Comparison of ENCODE assay signal across 8 cellular contexts in the genomic region with DNA sequence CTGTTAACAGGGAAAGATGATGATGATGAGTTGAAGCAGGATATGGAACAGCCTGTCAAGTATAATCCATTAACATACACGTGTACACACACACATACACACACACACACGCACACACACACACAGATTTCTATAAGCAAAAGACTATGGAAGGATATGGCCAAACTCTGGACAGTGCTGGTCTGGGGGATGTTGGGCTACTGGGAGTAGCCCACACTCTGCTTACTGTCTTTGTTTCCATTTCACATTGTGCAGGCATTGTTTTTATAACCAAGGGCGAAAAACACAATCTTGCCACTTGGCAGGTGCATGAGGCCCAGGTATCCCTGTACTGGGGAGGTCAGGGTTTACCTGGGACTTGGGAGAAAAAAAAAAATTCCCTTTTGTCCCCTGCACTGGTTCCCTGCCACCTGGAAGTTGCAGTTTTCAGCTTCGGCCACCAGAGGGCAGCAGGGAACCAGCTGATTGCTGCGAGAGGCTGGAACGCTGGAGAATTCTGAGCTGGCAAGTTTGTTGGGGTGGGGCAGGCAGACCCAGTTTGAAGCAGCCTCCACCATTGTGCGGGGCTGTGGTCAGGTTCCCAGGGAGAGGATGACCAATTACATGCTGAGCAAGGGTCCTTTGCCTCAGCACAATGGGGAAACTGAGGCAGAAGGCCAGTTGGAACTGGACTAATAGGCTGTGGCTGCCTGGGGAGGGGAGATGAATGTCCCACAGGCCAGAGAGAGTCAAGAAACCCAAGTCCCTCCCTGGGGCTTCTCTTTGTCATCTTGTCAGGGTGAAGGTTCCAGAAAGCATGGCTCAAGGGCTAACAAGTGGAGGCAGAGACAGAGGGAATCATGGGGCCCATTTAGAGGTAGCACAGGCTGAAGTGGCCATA. TPM values are rescaled to one million over a fixed set of nuclear protein-coding genes. Genes with fewer than 3 reads are reported as not detected.
DNase-seq lines count a peak whose midpoint lies in the region; ATAC-seq, FAIRE-seq and TF ChIP-seq lines count a peak whose summit lies in the region.

No MANE protein-coding gene starts in this region.

- no peak overlapping the region for H3K4me3 ChIP-seq in CD8-positive, alpha-beta T cell (ENCODE audit: low read depth, low read length)
- H3K4me3 ChIP-seq in dorsolateral prefrontal cortex: no peak overlapping the region
- no peak overlapping the region for H3K4me3 ChIP-seq in lung

- no peaks in the 10 kb centered on the region for H3K36me3 Mint-ChIP-seq in CD8-positive, alpha-beta T cell

- peak; percentile 98 for TF ChIP-seq CTCF in CD8-positive, alpha-beta T cell (IDR thresholded peaks at IDR 0.05)
- peak; percentile 95 to 100 (median 99) for TF ChIP-seq CTCF in dorsolateral prefrontal cortex (IDR thresholded peaks at IDR 0.05 in 54 of 56, conservative IDR thresholded peaks at IDR 0.05 in 2 of 56; ENCODE audit: low read depth in 1 of 56, partially characterized antibody in 56 of 56)
- peak; percentile 90 for TF ChIP-seq CTCF in lung (IDR thresholded peaks at IDR 0.05; ENCODE audit: control extremely low read depth, extremely low read depth)

- H3K4me1 ChIP-seq in CD8-positive, alpha-beta T cell (ENCODE audit: insufficient read depth, low read length): no peaks in the 10 kb centered on the region
- H3K4me1 ChIP-seq in lung (ENCODE audit: control insufficient read depth in 2 of 2, insufficient read depth in 2 of 2, low read length in 2 of 2): peaks cover 2 to 4% of the 10 kb centered on the region in 2 donors

- 12% methylated on average over 7 of the region's 7 CpGs for WGBS in lung, 2 donors

- no peaks in the 10 kb centered on the region for H3K27me3 Mint-ChIP-seq in CD8-positive, alpha-beta T cell (ENCODE audit: low read depth)

- TF ChIP-seq POLR2A in H54 (IDR thresholded peaks at IDR 0.05; ENCODE audit: low read depth, low read length): no peak

- peak; percentile 83 for ATAC-seq in CD8-positive, alpha-beta T cell
- ATAC-seq in lung (ENCODE audit: insufficient read depth, low FRiP score) (peak; percentile 89), GM21717 (IDR thresholded peaks at IDR 0.05; ENCODE audit: unreplicated experiment) (no peak)

- intact Hi-C loops in CD8-positive, alpha-beta T cell (cut with DNase I, micrococcal nuclease): loop anchor here (1.0 to 10.0 kb wide), 7 partner anchors 71 to 680 kb away; partner anchors contain the start of gene ZCCHC24 (in 1 of the 2)
- intact Hi-C loops in dorsolateral prefrontal cortex (cut with DNase I): loop anchor here (2.0 to 5.0 kb wide), 4 partner anchors 92 to 553 kb away; no protein-coding TSS in a partner anchor

- no peak overlapping the region for H3K4me3 Mint-ChIP-seq in CD8-positive, alpha-beta T cell

- no peaks in the 10 kb centered on the region for H3K36me3 ChIP-seq in CD8-positive, alpha-beta T cell (ENCODE audit: insufficient read depth, low read length)
- H3K36me3 ChIP-seq in lung (ENCODE audit: control insufficient read depth in 2 of 2, insufficient read depth in 2 of 2, low read length in 2 of 2): no peaks in the 10 kb centered on the region

- no peaks in the 10 kb centered on the region for H3K27me3 ChIP-seq in CD8-positive, alpha-beta T cell (ENCODE audit: insufficient read depth, low read length)
- H3K27me3 ChIP-seq in dorsolateral prefrontal cortex (no peaks in the 10 kb centered on the region), lung (ENCODE audit: control insufficient read depth, insufficient read depth) (no peaks in the 10 kb centered on the region)

- peaks cover 11% of the 10 kb centered on the region for H3K9me3 Mint-ChIP-seq in CD8-positive, alpha-beta T cell

- POLR2A ChIA-PET in CD8-positive, alpha-beta T cell (lab: Charles Lee): no interaction called here

- peak; percentile 54 to 88 (median 71) for DNase-seq in CD8-positive, alpha-beta T cell
- DNase-seq in H54 (ENCODE audit: insufficient read length, low spot score): peak; percentile 92
- peak; percentile 20 for DNase-seq in NCI-H345 treated with DMSO at 0.1 percent for 48 hours (lab: John Stamatoyannopoulos, UW; ENCODE audit: unreplicated experiment)
- peak; percentile 83 to 84 for DNase-seq in activated CD4-positive, alpha-beta T cell treated with anti-CD3 and anti-CD28 coated beads, Interleukin-2, amount 50 U/mL, for 48 hours
- DNase-seq in dorsolateral prefrontal cortex: peak; percentile 66 to 89 (median 80)
- peak; percentile 84 for DNase-seq in lung (ENCODE audit: low spot score)
- DNase-seq in stimulated activated CD8-positive, alpha-beta memory T cell treated with anti-CD3 and anti-CD28 coated beads, Interleukin-12 subunit alpha, Interleukin-12 subunit beta, amount 100 ng/mL, for 24 hours (ENCODE audit: extremely low read depth): peak; percentile 28

- no peaks in the 10 kb centered on the region for H3K9me3 ChIP-seq in CD8-positive, alpha-beta T cell (ENCODE audit: low read length)
- H3K9me3 ChIP-seq in lung (ENCODE audit: control insufficient read depth in 2 of 2, insufficient read depth in 1 of 2, low read length in 1 of 2): peaks cover 0 to 7% of the 10 kb centered on the region in 2 donors

- FAIRE-seq in H54 (lab: Jason Lieb, UNC): no peak

- H3K27ac Mint-ChIP-seq in CD8-positive, alpha-beta T cell: peak overlapping the region; percentile 7

- H3K27ac ChIP-seq in CD8-positive, alpha-beta T cell (ENCODE audit: low read depth, low read length): no peak overlapping the region
- H3K27ac ChIP-seq in dorsolateral prefrontal cortex (peak overlapping the region in 3 of 59 donors; percentile 0 to 44 (median 39)), lung (ENCODE audit: low read depth in 1 of 2, low read length in 1 of 2) (no peak overlapping the region)

- CTCF ChIA-PET in CD8-positive, alpha-beta T cell (lab: Charles Lee): interaction anchor here (0.6 to 5.2 kb wide), 46 partner anchors 8 to 1528 kb away, joined by 3 to 83 read pairs (median 4); partner anchors contain the start of gene ZCCHC24

- peaks cover 5% of the 10 kb centered on the region for H3K4me1 Mint-ChIP-seq in CD8-positive, alpha-beta T cell (ENCODE audit: low read depth)

RNA-seq across cellular contexts. Expression of gene PPIF, which starts 27.3 kb away (rescaled TPM):
- total RNA-seq in CD8-positive, alpha-beta T cell: 10 to 100 TPM; 33.7 to 36.4 TPM
- total RNA-seq in dorsolateral prefrontal cortex (10 to 100 TPM; 36.9 to 90.0 (median 52.6) TPM), lung (10 to 100 TPM; 22.0 to 57.8 TPM)
- 10 to 100 TPM; 21.7 to 96.8 TPM for polyA plus RNA-seq in lung

Comparison
In these comparisons a context has a peak if more than half of its experiments do, and no peak if none do; other contexts are left out.
1. DNase-seq: peak in every context shown above with its lines; median percentile 92 in H54; 84 in lung; 84 in activated CD4-positive, alpha-beta T cell treated with anti-CD3 and anti-CD28 coated beads, Interleukin-2, amount 50 U/mL, for 48 hours; 80 in dorsolateral prefrontal cortex; 71 in CD8-positive, alpha-beta T cell; 28 in stimulated activated CD8-positive, alpha-beta memory T cell treated with anti-CD3 and anti-CD28 coated beads, Interleukin-12 subunit alpha, Interleukin-12 subunit beta, amount 100 ng/mL, for 24 hours; 20 in NCI-H345 treated with DMSO at 0.1 percent for 48 hours.